Comparison of ENCODE assay signal across 19 cellular contexts in genomic region chr1:53133261-53134041, GRCh38. TPM values are rescaled to one million over a fixed set of nuclear protein-coding genes. Genes with fewer than 3 reads are reported as not detected.
A peak's percentile ranks its signal among the peaks of the same experiment; 100 is the strongest.
DNase-seq lines count a peak whose midpoint lies in the region; ATAC-seq and TF ChIP-seq lines count a peak whose summit lies in the region.
"Had no signal": no experiment of that assay in that cellular context is flagged by ENCODE, and none has a peak within 500 bp of the region (broad histone marks: within the 10 kb centered on the region; RNA-seq: fewer than 3 reads in every experiment).

No MANE protein-coding gene starts in this region.

- peaks cover 2% of the 10 kb centered on the region for H3K36me3 Mint-ChIP-seq in endodermal cell (ENCODE audit: low read depth)
- H3K36me3 Mint-ChIP-seq: CD4-positive, CD25-positive, alpha-beta regulatory T cell had no signal

- no peaks in the 10 kb centered on the region for H3K36me3 ChIP-seq in endodermal cell (ENCODE audit: control insufficient read depth, insufficient read depth, low read length)

- H3K27ac Mint-ChIP-seq in endodermal cell, result no peak overlapping the region
- H3K27ac Mint-ChIP-seq: B cell; CD4-positive, CD25-positive, alpha-beta regulatory T cell; H9 had no signal

- peaks cover 15% of the 10 kb centered on the region for H3K9me3 Mint-ChIP-seq in endodermal cell

- H3K27ac ChIP-seq in endodermal cell (ENCODE audit: low read depth, low read length), result no peak overlapping the region
- H3K27ac ChIP-seq: 22Rv1, PC-9 had no signal

- H3K4me3 Mint-ChIP-seq in endodermal cell, result no peak overlapping the region
- H3K4me3 Mint-ChIP-seq: B cell; CD4-positive, CD25-positive, alpha-beta regulatory T cell; H9 had no signal

- ATAC-seq in GM19324 (IDR thresholded peaks at IDR 0.05; ENCODE audit: low FRiP score, unreplicated experiment), result no peak

- no peak for TF ChIP-seq CTCF in endodermal cell (conservative IDR thresholded peaks at IDR 0.05)

- DNase-seq in activated effector memory CD4-positive, alpha-beta T cell treated with anti-CD3 and anti-CD28 coated beads, Interleukin-2, amount 50 U/mL, for 16 hours, result peak; percentile 3
- DNase-seq in activated effector memory CD4-positive, alpha-beta T cell treated with Interleukin-2 at 50 U/mL for 16 hours, result no peak
- peak; percentile 40 for DNase-seq in endodermal cell
- peak; percentile 26 for DNase-seq in posterior vena cava (ENCODE audit: low spot score)
- DNase-seq in activated gamma-delta T cell treated with Interleukin-2 at 50 U/mL for 16 hours, result no peak
- no peak for DNase-seq in stimulated activated naive CD4-positive, alpha-beta T cell treated with Interleukin-2 at 50 U/mL for 16 hours (lab: John Stamatoyannopoulos, UW)
- no peak for DNase-seq in OCI-M1 (lab: John Stamatoyannopoulos, UW)
- DNase-seq: CD4-positive, CD25-positive, alpha-beta regulatory T cell; EL; H9; NCI-H187; NCI-H446; NCI-H748 treated with DMSO at 0.1 percent for 48 hours; PC-9 had no signal

- 88 to 89% methylated on average over 7 to 8 of the region's 9 CpGs for WGBS in endodermal cell (ENCODE audit: insufficient coverage in 1 of 2, insufficient read length in 1 of 2), 2 experiments

- no peaks in the 10 kb centered on the region for H3K27me3 ChIP-seq in endodermal cell (ENCODE audit: control insufficient read depth, insufficient read depth, low read length, poor library complexity, severe bottlenecking)

- peaks cover 12% of the 10 kb centered on the region for H3K9me3 ChIP-seq in endodermal cell (ENCODE audit: control insufficient read depth, low read length)

- intact Hi-C loops in posterior vena cava (cut with DNase I), result loop anchor here in 1 of 2 donors (5.0 kb wide), 1 partner anchor 746 kb away; no protein-coding TSS in a partner anchor

- H3K4me1 Mint-ChIP-seq in endodermal cell, result peaks cover 20% of the 10 kb centered on the region
- H3K4me1 Mint-ChIP-seq: B cell; CD4-positive, CD25-positive, alpha-beta regulatory T cell had no signal

- no peak overlapping the region for H3K4me3 ChIP-seq in endodermal cell (ENCODE audit: low read length)
- H3K4me3 ChIP-seq: PC-9 had no signal

- H3K27me3 Mint-ChIP-seq in endodermal cell (ENCODE audit: insufficient read depth), result peaks cover 30% of the 10 kb centered on the region
- H3K27me3 Mint-ChIP-seq: CD4-positive, CD25-positive, alpha-beta regulatory T cell had no signal

- H3K4me1 ChIP-seq in endodermal cell (ENCODE audit: control insufficient read depth, insufficient read depth, low read length), result no peaks in the 10 kb centered on the region

- no peak overlapping the region for H3K9ac ChIP-seq in endodermal cell (ENCODE audit: extremely low read depth, low read length, poor library complexity, severe bottlenecking)

RNA-seq across cellular contexts. Expression of gene SLC1A7, which starts 9.0 kb away (rescaled TPM):
- total RNA-seq in endodermal cell (1 to 10 TPM; 1.7 to 2.3 TPM), posterior vena cava (1 to 10 TPM; 1.7 to 2.5 TPM)
- polyA plus RNA-seq in endodermal cell (2013, experiment 1 of 2), result not detected
- polyA plus RNA-seq in endodermal cell (2013, experiment 2 of 2), result 0.12 TPM
- total RNA-seq: B cell; CD4-positive, CD25-positive, alpha-beta regulatory T cell; H9; HT1080; PC-9; SK-MEL-5 had no signal
- polyA plus RNA-seq: CD4-positive, CD25-positive, alpha-beta regulatory T cell had no signal

Comparison
In these comparisons a context has a peak if more than half of its experiments do, and no peak if none do; other contexts are left out.
1. DNase-seq: peak in activated effector memory CD4-positive, alpha-beta T cell treated with anti-CD3 and anti-CD28 coated beads, Interleukin-2, amount 50 U/mL, for 16 hours (single experiment), endodermal cell (single experiment) and posterior vena cava (single experiment); none in activated effector memory CD4-positive, alpha-beta T cell treated with Interleukin-2 at 50 U/mL for 16 hours (single experiment), activated gamma-delta T cell treated with Interleukin-2 at 50 U/mL for 16 hours (single experiment), stimulated activated naive CD4-positive, alpha-beta T cell treated with Interleukin-2 at 50 U/mL for 16 hours (single experiment) and OCI-M1 (single experiment).